Comparison of ENCODE assay signal across 8 cellular contexts in genomic region chr3:50259432-50260026, GRCh38. TPM values are rescaled to one million over a fixed set of nuclear protein-coding genes. Genes with fewer than 3 reads are reported as not detected.
DNase-seq lines count a peak whose midpoint lies in the region; ATAC-seq and TF ChIP-seq lines count a peak whose summit lies in the region.

No MANE protein-coding gene starts in this region.

- 0 out of 2 replicates have a peak overlapping the region, but pooled peaks have one; percentile 50 for H3K9ac ChIP-seq in SU-DHL-6 (ENCODE audit: low read length)

- H3F3A ChIP-seq in SU-DHL-6 (ENCODE audit: insufficient read depth): no peaks in the 10 kb centered on the region

- peak overlapping the region; percentile 52 for H3K4me2 ChIP-seq in SU-DHL-6 (ENCODE audit: low read depth, low read length, poor library complexity, severe bottlenecking)

- no peaks in the 10 kb centered on the region for H3K27me3 Mint-ChIP-seq in CD8-positive, alpha-beta T cell (ENCODE audit: low read depth)

- no peak overlapping the region for H2AFZ ChIP-seq in SU-DHL-6 (ENCODE audit: low read depth, low read length, severe bottlenecking)

- H3K36me3 ChIP-seq in CD8-positive, alpha-beta T cell (ENCODE audit: insufficient read depth, low read length): peaks cover 29% of the 10 kb centered on the region
- 0 out of 2 replicates have a peak, but pooled peaks cover 3% of the 10 kb centered on the region for H3K36me3 ChIP-seq in SU-DHL-6 (ENCODE audit: low read length)
- H3K36me3 ChIP-seq in upper lobe of left lung: peaks cover 16 to 48% (median 39%) of the 10 kb centered on the region in 4 donors

- TF ChIP-seq CTCF in CD8-positive, alpha-beta T cell (IDR thresholded peaks at IDR 0.05): no peak
- TF ChIP-seq CTCF in SU-DHL-6 (IDR thresholded peaks at IDR 0.05; ENCODE audit: insufficient read depth, low read length, poor library complexity, severe bottlenecking): no peak
- no peak for TF ChIP-seq CTCF in upper lobe of left lung (IDR thresholded peaks at IDR 0.05)

- H3K36me3 Mint-ChIP-seq in CD8-positive, alpha-beta T cell: peaks cover 40% of the 10 kb centered on the region

- CTCF ChIA-PET in CD8-positive, alpha-beta T cell (lab: Charles Lee): interaction anchor here (0.8 to 14.3 kb wide), 19 partner anchors 7 to 357 kb away, joined by 3 to 142 read pairs (median 5); partner anchors contain the start of genes GNAI2, HYAL3, NAA80 and SEMA3B

- no peak for ATAC-seq in CD8-positive, alpha-beta T cell
- ATAC-seq in GM21717 (IDR thresholded peaks at IDR 0.05; ENCODE audit: unreplicated experiment) (peak; percentile 9), upper lobe of left lung (ENCODE audit: low FRiP score in 2 of 2) (peak in 1 of 2 donors; percentile 1)

- no peaks in the 10 kb centered on the region for H3K9me3 ChIP-seq in CD8-positive, alpha-beta T cell (ENCODE audit: low read length)
- H3K9me3 ChIP-seq in SU-DHL-6 (ENCODE audit: insufficient read depth, low read length) (no peaks in the 10 kb centered on the region), upper lobe of left lung (peaks cover 0 to 7% (median 0%) of the 10 kb centered on the region in 4 donors)

- H3K79me2 ChIP-seq in SU-DHL-6 (ENCODE audit: insufficient read depth, low read length): no peaks in the 10 kb centered on the region

- no peak for TF ChIP-seq EP300 in upper lobe of left lung (IDR thresholded peaks at IDR 0.05)

- no peaks in the 10 kb centered on the region for H3K9me2 ChIP-seq in SU-DHL-6 (replicated peaks; ENCODE audit: insufficient read depth, low read length)

- H3K4me1 Mint-ChIP-seq in CD8-positive, alpha-beta T cell (ENCODE audit: low read depth): peaks cover 7% of the 10 kb centered on the region

- TF ChIP-seq POLR2A in upper lobe of left lung (IDR thresholded peaks at IDR 0.05): no peak

- 32 to 56% methylated on average over 9 to 17 of the region's 18 CpGs for WGBS in upper lobe of left lung, 2 donors

- H3K4me3 ChIP-seq in CD8-positive, alpha-beta T cell (ENCODE audit: low read depth, low read length): no peak overlapping the region
- H3K4me3 ChIP-seq in SU-DHL-6 (ENCODE audit: insufficient read depth, low read length, poor library complexity, severe bottlenecking): peak overlapping the region; percentile 48
- peak overlapping the region in 3 of 4 donors; percentile 46 to 60 (median 56) for H3K4me3 ChIP-seq in upper lobe of left lung

- H3K27ac ChIP-seq in CD8-positive, alpha-beta T cell (ENCODE audit: low read depth, low read length): no peak overlapping the region
- H3K27ac ChIP-seq in SU-DHL-6 (ENCODE audit: low read depth, low read length): no peak overlapping the region
- peak overlapping the region; percentile 100 for H3K27ac ChIP-seq in layer of hippocampus (ENCODE audit: low read depth, low read length)
- H3K27ac ChIP-seq in upper lobe of left lung: peak overlapping the region; percentile 94 to 98 (median 96)

- intact Hi-C loops in CD8-positive, alpha-beta T cell (cut with DNase I, micrococcal nuclease): loop anchor here (1.0 kb wide), 3 partner anchors 13 to 32 kb away; no protein-coding TSS in a partner anchor

- POLR2A ChIA-PET in CD8-positive, alpha-beta T cell (lab: Charles Lee): interaction anchor here (1.6 to 2.1 kb wide), 2 partner anchors 13 to 33 kb away, joined by 4 to 7 read pairs; no protein-coding TSS in a partner anchor

- H4K20me1 ChIP-seq in SU-DHL-6 (ENCODE audit: low read depth, low read length): no peaks in the 10 kb centered on the region

- H3K27ac Mint-ChIP-seq in CD8-positive, alpha-beta T cell: peak overlapping the region; percentile 66

- peak overlapping the region; percentile 75 for H3K4me3 Mint-ChIP-seq in CD8-positive, alpha-beta T cell

- no peaks in the 10 kb centered on the region for H3K9me3 Mint-ChIP-seq in CD8-positive, alpha-beta T cell

- no peak for DNase-seq in CD8-positive, alpha-beta T cell
- DNase-seq in upper lobe of left lung: no peak
- no peak for DNase-seq in NCI-H128 (lab: John Stamatoyannopoulos, UW; ENCODE audit: unreplicated experiment)
- DNase-seq in NCI-H526 treated with DMSO at 0.1 percent for 48 hours (lab: John Stamatoyannopoulos, UW): no peak
- DNase-seq in HuH-7 (ENCODE audit: low spot score): no peak

- peaks cover 6% of the 10 kb centered on the region for H3K4me1 ChIP-seq in CD8-positive, alpha-beta T cell (ENCODE audit: insufficient read depth, low read length)
- peaks cover 69 to 85% (median 79%) of the 10 kb centered on the region in 4 donors for H3K4me1 ChIP-seq in upper lobe of left lung

- H3K27me3 ChIP-seq in CD8-positive, alpha-beta T cell (ENCODE audit: insufficient read depth, low read length): no peaks in the 10 kb centered on the region
- H3K27me3 ChIP-seq in SU-DHL-6 (ENCODE audit: low read length): no peaks in the 10 kb centered on the region
- no peaks in the 10 kb centered on the region for H3K27me3 ChIP-seq in layer of hippocampus (ENCODE audit: control insufficient read depth, insufficient read depth, low read length)
- H3K27me3 ChIP-seq in upper lobe of left lung: no peaks in the 10 kb centered on the region

RNA-seq across cellular contexts. Expression of gene SEMA3B, which starts 9.4 kb away (rescaled TPM):
- total RNA-seq in CD8-positive, alpha-beta T cell: 1 to 10 TPM; 1.4 to 1.6 TPM
- total RNA-seq in upper lobe of left lung: 100 to 1,000 TPM in 5 of 6 donors, 10 to 100 TPM in 1; 98.3 to 242 (median 122) TPM

RNA-seq across cellular contexts. Expression of gene LSMEM2, which starts 19.4 kb away (rescaled TPM):
- not detected for total RNA-seq in CD8-positive, alpha-beta T cell
- under 1 TPM in 2 of 6 donors, not detected in 4; 0.14 to 0.59 TPM for total RNA-seq in upper lobe of left lung

RNA-seq across cellular contexts. Expression of gene GNAI2, which starts 23.5 kb away (rescaled TPM):
- 100 to 1,000 TPM; 185 to 192 TPM for total RNA-seq in CD8-positive, alpha-beta T cell
- total RNA-seq in upper lobe of left lung: 100 to 1,000 TPM; 191 to 440 (median 295) TPM

RNA-seq across cellular contexts. Expression of gene IFRD2, which starts 32.7 kb away (rescaled TPM):
- 10 to 100 TPM; 42.4 to 42.9 TPM for total RNA-seq in CD8-positive, alpha-beta T cell
- total RNA-seq in upper lobe of left lung: 100 to 1,000 TPM in 2 of 6 donors, 10 to 100 TPM in 4; 45.4 to 126 (median 77.5) TPM

RNA-seq across cellular contexts. Expression of gene HYAL3, which starts 39.7 kb away (rescaled TPM):
- total RNA-seq in CD8-positive, alpha-beta T cell: 1 to 10 TPM; 2.1 to 3.2 TPM
- 1 to 10 TPM in 5 of 6 donors, under 1 TPM in 1; 0.33 to 5.7 (median 3.1) TPM for total RNA-seq in upper lobe of left lung

Comparison
In these comparisons a context has a peak if more than half of its experiments do, and no peak if none do; other contexts are left out.
1. H3K27ac ChIP-seq: peak in layer of hippocampus (single experiment) and upper lobe of left lung (4 of 4); none in CD8-positive, alpha-beta T cell (single experiment) and SU-DHL-6 (single experiment).
2. RNA of gene SEMA3B, which starts 9.4 kb away (total RNA-seq): 98.3 to 242 TPM in upper lobe of left lung; 1.4 to 1.6 TPM in CD8-positive, alpha-beta T cell; every median in the first group is over 10 times any median in the second.